ENCODE assay signal across 22 cellular contexts in the genomic region with DNA sequence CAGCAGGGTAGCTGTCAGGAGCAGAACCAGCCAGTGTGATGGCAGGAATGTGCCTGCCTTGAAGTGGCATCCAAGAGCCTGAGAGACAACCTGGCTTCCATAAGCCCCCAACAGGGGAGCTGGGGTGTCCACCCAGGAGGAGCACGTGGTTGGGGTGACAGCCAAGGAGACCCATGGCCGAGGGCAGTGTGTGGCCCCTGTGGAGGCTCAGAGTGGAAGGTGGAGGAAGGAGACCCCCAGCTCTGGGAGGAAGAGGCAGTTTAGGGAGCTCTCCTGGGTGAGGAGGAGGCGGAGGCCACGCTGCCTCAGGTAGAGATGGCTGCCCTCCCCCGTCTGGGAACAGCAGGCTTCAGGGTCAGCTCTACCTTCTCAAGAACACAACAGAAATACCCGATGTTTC.
"Had no signal": no experiment of that assay in that cellular context is flagged by ENCODE, and none has a peak within 500 bp of the region (broad histone marks: within the 10 kb centered on the region; RNA-seq: fewer than 3 reads in every experiment).

No MANE protein-coding gene starts in this region.

- H3K27me3 Mint-ChIP-seq: activated T-cell treated with anti-CD3 and anti-CD28 coated beads, Interleukin-2, amount 50 U/mL, for 24 hours had no signal

- H3K27ac Mint-ChIP-seq: activated naive CD8-positive, alpha-beta T cell treated with anti-CD3 and anti-CD28 coated beads, Interleukin-2, amount 10 ng/mL, durations not matched to agents 7 days and 5 days; activated T-cell treated with anti-CD3 and anti-CD28 coated beads, Interleukin-2, amount 50 U/mL, for 24 hours; activated T-helper 2 cell treated with anti-CD3 and anti-CD28 coated beads, Interferon-gamma antibody, Interleukin-2, Interleukin-4, amounts not matched to agents 10 μg/mL and 5 μg/mL and 100 μg/mL, durations not matched to agents 14 hours and 24 hours and 36 hours; dendritic cell treated with granulocyte-macrophage colony-stimulating factor and Interleukin-4, amounts not matched to agents 40 ng/mL and 50 ng/mL, for 4 days; nephron progenitor cell had no signal

- H3K4me3 Mint-ChIP-seq: activated naive CD8-positive, alpha-beta T cell treated with anti-CD3 and anti-CD28 coated beads, Interleukin-2, amount 10 ng/mL, durations not matched to agents 7 days and 5 days; activated T-cell treated with anti-CD3 and anti-CD28 coated beads, Interleukin-2, amount 50 U/mL, for 24 hours; dendritic cell treated with granulocyte-macrophage colony-stimulating factor and Interleukin-4, amounts not matched to agents 40 ng/mL and 50 ng/mL, for 4 days; nephron progenitor cell had no signal

- H3K27ac ChIP-seq: foreskin keratinocyte, hepatocyte, thyroid gland had no signal

- H3K9me3 ChIP-seq: left ventricle myocardium inferior, thyroid gland had no signal

- H3K79me2 ChIP-seq: hepatocyte had no signal

- H3K36me3 ChIP-seq: thyroid gland had no signal

- H3K27me3 ChIP-seq: foreskin keratinocyte, hepatocyte, thyroid gland had no signal

- H3K4me3 ChIP-seq: hepatocyte, left ventricle myocardium inferior, thyroid gland had no signal

- H3K4me1 ChIP-seq: foreskin keratinocyte had no signal

- H3K36me3 Mint-ChIP-seq: activated naive CD8-positive, alpha-beta T cell treated with anti-CD3 and anti-CD28 coated beads, Interleukin-2, amount 10 ng/mL, durations not matched to agents 7 days and 5 days had no signal

- H3K9me3 Mint-ChIP-seq: activated naive CD8-positive, alpha-beta T cell treated with anti-CD3 and anti-CD28 coated beads, Interleukin-2, amount 10 ng/mL, durations not matched to agents 7 days and 5 days; activated T-cell treated with anti-CD3 and anti-CD28 coated beads, Interleukin-2, amount 50 U/mL, for 24 hours; activated T-helper 2 cell treated with anti-CD3 and anti-CD28 coated beads, Interferon-gamma antibody, Interleukin-2, Interleukin-4, amounts not matched to agents 10 μg/mL and 5 μg/mL and 100 μg/mL, durations not matched to agents 14 hours and 24 hours and 36 hours; dendritic cell treated with granulocyte-macrophage colony-stimulating factor and Interleukin-4, amounts not matched to agents 40 ng/mL and 50 ng/mL, for 4 days; nephron progenitor cell had no signal

- H2AFZ ChIP-seq: hepatocyte had no signal

- DNase-seq: activated CD8-positive, alpha-beta memory T cell treated with anti-CD3 and anti-CD28 coated beads, Interleukin-2, amount 50 U/mL, for 4 hours; activated naive CD4-positive, alpha-beta T cell treated with Interleukin-2 at 50 U/mL for 16 hours; activated naive CD8-positive, alpha-beta T cell treated with anti-CD3 and anti-CD28 coated beads, Interleukin-2, amount 10 ng/mL, durations not matched to agents 7 days and 5 days; activated T-cell treated with anti-CD3 and anti-CD28 coated beads, Interleukin-2, amount 50 U/mL, for 24 hours; amniotic stem cell; effector CD8-positive, alpha-beta T cell; erythroblast; foreskin keratinocyte; left ventricle myocardium inferior; nephron progenitor cell; occipital lobe; retina; stimulated activated CD4-positive, alpha-beta T cell treated with anti-CD3 and anti-CD28 coated beads, Interleukin-12 subunit alpha, Interleukin-12 subunit beta, amount 100 ng/mL, for 4 hours; stimulated activated CD4-positive, alpha-beta T cell treated with anti-CD3 and anti-CD28 coated beads, Interleukin-4, amount 100 ng/mL, for 4 hours; stimulated activated naive CD8-positive, alpha-beta T cell treated with anti-CD3 and anti-CD28 coated beads, Interleukin-15, Interleukin-2, amounts not matched to agents 100 U/mL and 50 U/mL, for 24 hours; substantia nigra; T-helper 1 cell; T-helper 9 cell had no signal

- H3K4me2 ChIP-seq: hepatocyte had no signal

- H3K4me1 Mint-ChIP-seq: activated naive CD8-positive, alpha-beta T cell treated with anti-CD3 and anti-CD28 coated beads, Interleukin-2, amount 10 ng/mL, durations not matched to agents 7 days and 5 days had no signal
